In the genomic region with DNA sequence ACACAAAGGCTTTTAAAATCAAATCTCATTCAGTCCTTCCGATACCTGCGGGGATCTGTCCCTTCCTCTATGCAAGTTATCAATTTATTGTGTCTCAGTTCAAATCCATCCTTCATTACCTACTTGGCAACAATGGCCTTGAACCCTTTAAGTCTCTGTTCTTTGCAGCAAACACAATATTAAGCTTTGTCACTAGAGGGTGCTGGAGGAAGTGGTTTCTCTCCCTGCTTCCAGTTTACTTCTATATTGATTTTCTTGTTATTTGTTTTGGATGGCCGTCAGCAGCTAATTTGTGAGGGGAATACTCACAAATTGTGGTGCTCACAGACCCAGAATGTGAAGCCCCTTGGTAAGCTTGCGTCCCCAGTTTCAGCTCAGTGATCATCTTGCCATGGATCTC, we compare ENCODE assay signal across 8 cellular contexts.
DNase-seq lines count a peak whose midpoint lies in the region; ATAC-seq and TF ChIP-seq lines count a peak whose summit lies in the region.

No MANE protein-coding gene starts in this region.

- no peaks in the 10 kb centered on the region for H3K4me1 ChIP-seq in tibial artery

- peak; percentile 40 for ATAC-seq in GM18870 (IDR thresholded peaks at IDR 0.05; ENCODE audit: unreplicated experiment)
- no peak for ATAC-seq in HG02938 (IDR thresholded peaks at IDR 0.05; ENCODE audit: unreplicated experiment)

- H3K36me3 ChIP-seq in tibial artery = no peaks in the 10 kb centered on the region

- DNase-seq in AG10803 (ENCODE audit: low read depth) (no peak), NCI-H748 (lab: John Stamatoyannopoulos, UW; ENCODE audit: unreplicated experiment) (peak; percentile 31), epithelial cell of proximal tubule (ENCODE audit: low read depth) (no peak), medulla oblongata (ENCODE audit: extremely low spot score) (no peak), midbrain (lab: John Stamatoyannopoulos, UW) (no peak), tibial artery (no peak)

- no peaks in the 10 kb centered on the region for H3K9me3 ChIP-seq in tibial artery

- no peak overlapping the region for H3K27ac ChIP-seq in tibial artery

- H3K4me3 ChIP-seq in AG10803 (ENCODE audit: low read length) (no peak overlapping the region), epithelial cell of proximal tubule (ENCODE audit: low read depth, low read length) (no peak overlapping the region), tibial artery (no peak overlapping the region)

- peaks cover 0 to 11% of the 10 kb centered on the region in 2 donors for H3K27me3 ChIP-seq in tibial artery

- TF ChIP-seq CTCF in AG10803 (conservative IDR thresholded peaks at IDR 0.05; ENCODE audit: low read length) = peak; percentile 16; the same call in 1 of the 2 replicates
- peak; percentile 50 for TF ChIP-seq CTCF in epithelial cell of proximal tubule (conservative IDR thresholded peaks at IDR 0.05; ENCODE audit: low read depth, low read length)
- no peak for TF ChIP-seq CTCF in tibial artery (IDR thresholded peaks at IDR 0.05)

- intact Hi-C loops in tibial artery (cut with DNase I; ENCODE audit: low total_unique reads) = no loop called here

Comparison
In these comparisons a context has a peak if more than half of its experiments do, and no peak if none do; other contexts are left out.
1. CTCF ChIP-seq: peak in AG10803 (single experiment) and epithelial cell of proximal tubule (single experiment); none in tibial artery (0 of 2).